ENCODE assay signal across 24 cellular contexts in the genomic region with DNA sequence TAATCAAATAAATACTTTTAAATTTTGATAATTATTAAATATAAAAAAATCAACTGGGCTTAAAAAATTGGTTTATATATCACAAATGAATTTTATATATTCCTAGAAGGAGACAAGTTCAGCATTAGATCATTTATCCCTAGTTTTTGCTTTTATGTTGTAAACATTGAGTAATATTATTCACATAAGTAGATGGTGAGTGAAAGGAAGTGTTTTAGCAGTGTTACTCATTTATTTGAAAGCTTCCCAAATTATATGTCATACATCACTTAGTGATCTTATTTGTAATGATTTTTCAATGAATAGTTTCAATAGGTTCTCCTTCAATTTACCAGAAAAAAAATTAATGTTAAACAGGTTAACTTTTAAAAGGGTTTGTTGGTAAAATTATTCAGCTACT.
"Had no signal": no experiment of that assay in that cellular context is flagged by ENCODE, and none has a peak within 500 bp of the region (broad histone marks: within the 10 kb centered on the region; RNA-seq: fewer than 3 reads in every experiment).

No MANE protein-coding gene starts in this region.

- H3K9me3 Mint-ChIP-seq: activated B cell treated with CpG ODN at 0.5 μM for 24 hours; activated naive CD8-positive, alpha-beta T cell treated with anti-CD3 and anti-CD28 coated beads for 36 hours; effector memory CD8-positive, alpha-beta T cell; naive B cell; stimulated activated naive B cell treated with anti-CD40 and anti-IgM and Interleukin-4, amounts not matched to agents 10 μg/mL and 1 μg/mL and 100 μg/mL, for 72 hours had no signal

- H3K27me3 ChIP-seq: colonic mucosa, dorsolateral prefrontal cortex, foreskin keratinocyte, right lobe of liver, transverse colon, uterus had no signal

- H3K27ac ChIP-seq: colonic mucosa, dorsolateral prefrontal cortex, foreskin keratinocyte, lower lobe of right lung, right lobe of liver, transverse colon, uterus had no signal

- H3K27me3 Mint-ChIP-seq: activated B cell treated with CpG ODN at 0.5 μM for 24 hours; activated naive CD8-positive, alpha-beta T cell treated with anti-CD3 and anti-CD28 coated beads for 36 hours; effector memory CD8-positive, alpha-beta T cell; naive B cell; stimulated activated naive B cell treated with anti-CD40 and anti-IgM and Interleukin-4, amounts not matched to agents 10 μg/mL and 1 μg/mL and 100 μg/mL, for 72 hours had no signal

- H3K36me3 Mint-ChIP-seq: activated naive CD8-positive, alpha-beta T cell treated with anti-CD3 and anti-CD28 coated beads for 36 hours; naive B cell; stimulated activated naive B cell treated with anti-CD40 and anti-IgM and Interleukin-4, amounts not matched to agents 10 μg/mL and 1 μg/mL and 100 μg/mL, for 72 hours had no signal

- H3K36me3 ChIP-seq: colonic mucosa, lower lobe of right lung, right lobe of liver, transverse colon, uterus had no signal

- H3K27ac Mint-ChIP-seq: activated B cell treated with CpG ODN at 0.5 μM for 24 hours; activated naive CD8-positive, alpha-beta T cell treated with anti-CD3 and anti-CD28 coated beads for 36 hours; effector memory CD8-positive, alpha-beta T cell; naive B cell; stimulated activated naive B cell treated with anti-CD40 and anti-IgM and Interleukin-4, amounts not matched to agents 10 μg/mL and 1 μg/mL and 100 μg/mL, for 72 hours had no signal

- FAIRE-seq: astrocyte, small intestine had no signal

- H3K4me3 ChIP-seq: colonic mucosa, dorsolateral prefrontal cortex, lower lobe of right lung, right lobe of liver, transverse colon, uterus had no signal

- ATAC-seq: effector memory CD8-positive, alpha-beta T cell; foreskin keratinocyte; left lobe of liver; lower lobe of right lung; right lobe of liver; stimulated activated naive B cell treated with anti-CD40 and anti-IgM and Interleukin-4, amounts not matched to agents 10 μg/mL and 1 μg/mL and 100 μg/mL, for 72 hours had no signal

- H3K4me3 Mint-ChIP-seq: activated B cell treated with CpG ODN at 0.5 μM for 24 hours; activated naive CD8-positive, alpha-beta T cell treated with anti-CD3 and anti-CD28 coated beads for 36 hours; effector memory CD8-positive, alpha-beta T cell; naive B cell; stimulated activated naive B cell treated with anti-CD40 and anti-IgM and Interleukin-4, amounts not matched to agents 10 μg/mL and 1 μg/mL and 100 μg/mL, for 72 hours had no signal

- H3K4me1 ChIP-seq: uterus had no signal

- DNase-seq: activated B cell treated with CpG ODN at 0.5 μM for 24 hours; activated CD4-positive, alpha-beta T cell treated with anti-CD3 and anti-CD28 coated beads for 4 hours; activated CD4-positive, alpha-beta T cell treated with anti-CD3 and anti-CD28 coated beads, Interleukin-2, amount 50 U/mL, for 48 hours; activated CD8-positive, alpha-beta memory T cell treated with anti-CD3 and anti-CD28 coated beads, Interleukin-2, amount 50 U/mL, for 48 hours; activated naive CD4-positive, alpha-beta T cell treated with Interleukin-2 at 50 U/mL for 16 hours; activated naive CD8-positive, alpha-beta T cell treated with anti-CD3 and anti-CD28 coated beads for 36 hours; activated T-cell treated with anti-CD3 and anti-CD28 coated beads, Interleukin-2, amount 50 U/mL, for 48 hours; colonic mucosa; dorsolateral prefrontal cortex; effector memory CD8-positive, alpha-beta T cell; foreskin keratinocyte; lower lobe of right lung; naive B cell; nucleus accumbens; right lobe of liver; small intestine; stimulated activated CD4-positive, alpha-beta T cell treated with anti-CD3 and anti-CD28 coated beads, Interleukin-15, amount 100 ng/mL, for 24 hours; stimulated activated CD4-positive, alpha-beta T cell treated with anti-CD3 and anti-CD28 coated beads, Interleukin-2, amount 100 ng/mL, for 48 hours; stimulated activated CD8-positive, alpha-beta memory T cell treated with anti-CD3 and anti-CD28 coated beads, Interleukin-4, amount 100 ng/mL, for 48 hours; stimulated activated naive B cell treated with anti-CD40 and anti-IgM and Interleukin-4, amounts not matched to agents 10 μg/mL and 1 μg/mL and 100 μg/mL, for 72 hours; transverse colon; uterus had no signal

- H3K9me3 ChIP-seq: colonic mucosa, lower lobe of right lung, right lobe of liver, transverse colon, uterus had no signal
